ENCODE assay signal across 9 cellular contexts in the genomic region with DNA sequence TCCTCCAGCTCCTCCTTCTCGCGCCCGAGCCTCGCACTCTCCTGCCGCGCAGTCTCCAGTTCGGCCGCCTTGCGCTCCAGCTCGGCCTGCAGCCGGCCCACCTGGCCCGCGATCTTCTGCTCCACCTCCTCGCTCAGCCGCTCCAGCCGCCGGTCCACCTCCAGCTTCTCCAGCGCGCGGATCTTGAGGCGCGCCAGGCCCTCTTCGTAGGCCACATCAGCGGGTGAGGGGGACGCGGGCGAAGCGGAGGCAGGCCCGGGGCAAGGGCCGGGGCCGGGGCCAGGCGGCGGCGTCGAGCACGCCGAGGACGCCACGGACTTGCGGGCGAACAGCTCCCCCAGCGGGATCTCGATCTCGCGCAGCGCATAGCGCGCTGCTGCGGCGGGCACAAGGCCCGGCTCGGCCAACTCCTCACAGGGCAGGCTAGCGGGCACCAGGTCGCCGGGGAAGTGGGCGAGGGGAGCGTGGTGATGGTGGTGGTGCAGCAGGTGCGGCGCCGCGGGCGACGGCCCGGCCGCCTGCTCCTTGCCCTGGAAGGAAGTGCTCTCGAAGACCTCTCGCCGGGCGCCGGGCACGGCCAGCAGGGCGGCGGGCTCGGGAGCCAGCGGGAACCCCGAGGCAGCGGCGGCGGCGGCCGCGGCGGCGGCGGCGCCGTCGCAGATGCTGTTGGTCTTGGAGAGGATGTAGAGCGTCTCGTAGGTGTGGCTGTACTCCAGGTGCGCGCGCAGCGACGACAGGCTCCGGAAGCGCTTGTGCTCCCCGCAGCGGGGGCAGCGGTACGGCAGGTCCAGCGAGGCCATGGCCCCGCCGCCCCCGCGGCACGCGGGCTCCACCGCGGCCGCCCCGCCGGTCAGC. TPM values are rescaled to one million over a fixed set of nuclear protein-coding genes. Genes with fewer than 3 reads are reported as not detected.
A peak's percentile ranks its signal among the peaks of the same experiment; 100 is the strongest.
DNase-seq lines count a peak whose midpoint lies in the region; ATAC-seq and TF ChIP-seq lines count a peak whose summit lies in the region.
"Had no signal": no experiment of that assay in that cellular context is flagged by ENCODE, and none has a peak within 500 bp of the region (broad histone marks: within the 10 kb centered on the region; RNA-seq: fewer than 3 reads in every experiment).

No MANE protein-coding gene starts in this region.

- peak overlapping the region in 1 of 2 donors; percentile 11 for H3K4me3 ChIP-seq in left lung

- H3K36me3 Mint-ChIP-seq in HFFc6 (ENCODE audit: low read depth) = peaks cover 7% of the 10 kb centered on the region; the same call in 1 of the 2 replicates

- H3K4me3 Mint-ChIP-seq in HFFc6 = no peak overlapping the region

- peaks cover 3% of the 10 kb centered on the region; the same call in 1 of the 2 replicates for H3K9me3 Mint-ChIP-seq in HFFc6
- H3K9me3 Mint-ChIP-seq: activated naive CD4-positive, alpha-beta T cell treated with anti-CD3 and anti-CD28 coated beads, Interleukin-2, amount 50 U/mL, for 24 hours had no signal

- H3K27me3 ChIP-seq in left lung = peaks cover 20 to 60% of the 10 kb centered on the region in 2 donors

- no peak overlapping the region for H3K27ac Mint-ChIP-seq in HFFc6

- no peaks in the 10 kb centered on the region for H3K9me3 ChIP-seq in left lung

- no peaks in the 10 kb centered on the region for H3K4me1 Mint-ChIP-seq in HFFc6 (ENCODE audit: low read depth)

- no peak overlapping the region for H3K27ac ChIP-seq in left lung

- H3K27me3 Mint-ChIP-seq in HFFc6 (ENCODE audit: insufficient read depth) = peaks cover 42% of the 10 kb centered on the region
- H3K27me3 Mint-ChIP-seq: activated naive CD4-positive, alpha-beta T cell treated with anti-CD3 and anti-CD28 coated beads, Interleukin-2, amount 50 U/mL, for 24 hours had no signal

- H3K4me1 ChIP-seq in left lung = peaks cover 0 to 5% of the 10 kb centered on the region in 2 donors

- DNase-seq in SHP77 treated with DMSO at 0.1 percent for 48 hours (lab: John Stamatoyannopoulos, UW) (peak; percentile 61), amniotic epithelial cell (ENCODE audit: low read depth) (peak; percentile 22), left lung (peak in 1 of 2 donors; percentile 83), Ammon's horn (ENCODE audit: low spot score) (no peak), HFFc6 (no peak)
- DNase-seq in stimulated activated CD8-positive, alpha-beta memory T cell treated with anti-CD3 and anti-CD28 coated beads, Interleukin-12 subunit alpha, Interleukin-12 subunit beta, amount 100 ng/mL, for 1 hour (ENCODE audit: low read depth) = peak; percentile 59

- peak; percentile 55 for TF ChIP-seq POLR2A in GM19193 (IDR thresholded peaks at IDR 0.05; ENCODE audit: extremely low read depth, insufficient read depth, insufficient read length)

- H3K36me3 ChIP-seq in left lung = no peaks in the 10 kb centered on the region

- TF ChIP-seq CTCF in left lung (IDR thresholded peaks at IDR 0.05) (no peak), HFFc6 (IDR thresholded peaks at IDR 0.05) (no peak)

- ATAC-seq in HG03520 (IDR thresholded peaks at IDR 0.05; ENCODE audit: unreplicated experiment) (peak; percentile 89), left lung (peak; percentile 65)

- intact Hi-C loops in left lung (cut with DNase I) = no loop called here

RNA-seq across cellular contexts. Expression of a gene that starts 15.2 kb away (rescaled TPM):
- total RNA-seq in left lung = 1 to 10 TPM; 2.4 to 3.5 TPM
- 1 to 10 TPM in 4 of 6 experiments, under 1 TPM in 2; 0.80 to 1.7 (median 1.4) TPM for total RNA-seq in HFFc6 (2021; fragmentation: NEBNext Ultra II Directional; extraction: Animal tissue kit (Norgen Biotek cat#: 25700))

RNA-seq across cellular contexts. Expression of a gene that starts 24.3 kb away (rescaled TPM):
- total RNA-seq in left lung = not detected
- not detected for total RNA-seq in HFFc6 (2021; fragmentation: NEBNext Ultra II Directional; extraction: Animal tissue kit (Norgen Biotek cat#: 25700))

RNA-seq across cellular contexts. Expression of a gene that starts 35.0 kb away (rescaled TPM):
- total RNA-seq in left lung = 100 to 1,000 TPM; 177 to 226 TPM
- total RNA-seq in HFFc6 (2021; fragmentation: NEBNext Ultra II Directional; extraction: Animal tissue kit (Norgen Biotek cat#: 25700)) = 100 to 1,000 TPM; 350 to 492 (median 406) TPM

RNA-seq across cellular contexts. Expression of a gene that starts 36.0 kb away (rescaled TPM):
- total RNA-seq in left lung = 10 to 100 TPM; 23.1 to 23.3 TPM
- total RNA-seq in HFFc6 (2021; fragmentation: NEBNext Ultra II Directional; extraction: Animal tissue kit (Norgen Biotek cat#: 25700)) = 10 to 100 TPM; 27.5 to 38.7 (median 31.7) TPM

RNA-seq across cellular contexts. Expression of a gene that starts 55.0 kb away (rescaled TPM):
- 10 to 100 TPM; 12.1 to 18.0 TPM for total RNA-seq in left lung
- 10 to 100 TPM; 19.3 to 27.6 (median 24.4) TPM for total RNA-seq in HFFc6 (2021; fragmentation: NEBNext Ultra II Directional; extraction: Animal tissue kit (Norgen Biotek cat#: 25700))

Comparison
In these comparisons a context has a peak if more than half of its experiments do, and no peak if none do; other contexts are left out.
1. DNase-seq: peak in SHP77 treated with DMSO at 0.1 percent for 48 hours (single experiment), amniotic epithelial cell (single experiment) and stimulated activated CD8-positive, alpha-beta memory T cell treated with anti-CD3 and anti-CD28 coated beads, Interleukin-12 subunit alpha, Interleukin-12 subunit beta, amount 100 ng/mL, for 1 hour (single experiment); none in Ammon's horn (single experiment) and HFFc6 (single experiment).